ENCODE assay signal across 8 cellular contexts in the genomic region with DNA sequence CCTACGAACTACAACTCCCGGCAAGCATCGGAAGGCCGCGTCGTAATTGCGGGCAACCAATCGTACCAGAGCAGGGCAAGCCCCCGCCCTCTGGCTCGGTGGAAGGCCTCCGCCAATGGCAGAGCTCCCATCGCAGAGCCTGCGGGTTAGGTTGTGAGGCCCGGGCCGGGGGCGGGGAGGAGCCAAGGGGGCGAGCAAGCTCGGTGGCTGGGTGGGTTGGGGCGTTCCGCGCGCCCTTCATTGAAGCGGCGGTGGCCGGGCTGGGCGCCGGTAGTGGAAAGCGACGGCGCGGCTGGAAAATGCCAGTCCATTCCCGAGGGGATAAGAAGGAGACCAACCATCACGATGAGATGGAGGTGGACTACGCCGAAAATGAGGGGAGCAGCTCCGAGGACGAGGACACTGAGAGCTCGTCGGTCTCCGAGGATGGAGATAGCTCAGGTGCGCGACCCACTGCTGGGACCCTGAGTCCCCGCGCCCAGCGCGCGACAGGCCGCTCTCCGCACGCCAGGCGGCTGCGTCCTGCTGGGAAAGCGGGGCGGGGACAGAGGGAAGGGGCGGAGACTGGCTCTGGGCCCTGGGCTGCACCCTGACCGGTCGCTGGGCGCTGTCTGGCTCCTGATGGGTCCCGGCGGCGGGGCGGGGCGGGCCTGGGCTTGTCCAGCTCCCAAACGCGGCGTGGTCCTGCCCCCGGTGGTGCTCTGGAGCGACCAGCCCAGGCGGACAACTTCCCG. TPM values are rescaled to one million over a fixed set of nuclear protein-coding genes. Genes with fewer than 3 reads are reported as not detected.
DNase-seq lines count a peak whose midpoint lies in the region; ATAC-seq and TF ChIP-seq lines count a peak whose summit lies in the region.

A gene with protein sequence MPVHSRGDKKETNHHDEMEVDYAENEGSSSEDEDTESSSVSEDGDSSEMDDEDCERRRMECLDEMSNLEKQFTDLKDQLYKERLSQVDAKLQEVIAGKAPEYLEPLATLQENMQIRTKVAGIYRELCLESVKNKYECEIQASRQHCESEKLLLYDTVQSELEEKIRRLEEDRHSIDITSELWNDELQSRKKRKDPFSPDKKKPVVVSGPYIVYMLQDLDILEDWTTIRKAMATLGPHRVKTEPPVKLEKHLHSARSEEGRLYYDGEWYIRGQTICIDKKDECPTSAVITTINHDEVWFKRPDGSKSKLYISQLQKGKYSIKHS (plus strand): TSS at position 121 of the 734 bp plus-strand sequence. CDS start 179 bp downstream, at position 300.

- H3K27ac ChIP-seq in left ventricle myocardium inferior (replicated peaks) (peak within 1 kb of the TSS; percentile 99), upper lobe of right lung (peak within 1 kb of the TSS; percentile 95)

- H3K27me3 ChIP-seq in left ventricle myocardium inferior (ENCODE audit: low read depth) = no peaks in the 10 kb centered on the region
- no peaks in the 10 kb centered on the region for H3K27me3 ChIP-seq in upper lobe of right lung

- no peaks in the 10 kb centered on the region for H3K27me3 Mint-ChIP-seq in T-helper 1 cell treated with Interleukin-12 subunit alpha and Interleukin-12 subunit beta and Interleukin-4 antibody, amounts not matched to agents 30 μg/mL and 1 μg/mL, for 36 hours (ENCODE audit: low read depth)

- H3K36me3 ChIP-seq in left ventricle myocardium inferior = peaks cover under 1% of the 10 kb centered on the region
- peaks cover 1% of the 10 kb centered on the region for H3K36me3 ChIP-seq in upper lobe of right lung

- H3K4me1 Mint-ChIP-seq in T-helper 1 cell treated with Interleukin-12 subunit alpha and Interleukin-12 subunit beta and Interleukin-4 antibody, amounts not matched to agents 30 μg/mL and 1 μg/mL, for 36 hours (ENCODE audit: low read depth) = peaks cover 19% of the 10 kb centered on the region

- H3K36me3 Mint-ChIP-seq in T-helper 1 cell treated with Interleukin-12 subunit alpha and Interleukin-12 subunit beta and Interleukin-4 antibody, amounts not matched to agents 30 μg/mL and 1 μg/mL, for 36 hours (ENCODE audit: low read depth) = peaks cover 2% of the 10 kb centered on the region

- peak within 1 kb of the TSS; percentile 85 for H3K4me3 Mint-ChIP-seq in T-helper 1 cell treated with Interleukin-12 subunit alpha and Interleukin-12 subunit beta and Interleukin-4 antibody, amounts not matched to agents 30 μg/mL and 1 μg/mL, for 36 hours

- H3K4me3 ChIP-seq in left ventricle myocardium inferior = peak within 1 kb of the TSS; percentile 92
- peak within 1 kb of the TSS; percentile 74 for H3K4me3 ChIP-seq in upper lobe of right lung

- peak within 1 kb of the TSS; percentile 78 for H3K27ac Mint-ChIP-seq in T-helper 1 cell treated with Interleukin-12 subunit alpha and Interleukin-12 subunit beta and Interleukin-4 antibody, amounts not matched to agents 30 μg/mL and 1 μg/mL, for 36 hours

- H3K9me3 Mint-ChIP-seq in T-helper 1 cell treated with Interleukin-12 subunit alpha and Interleukin-12 subunit beta and Interleukin-4 antibody, amounts not matched to agents 30 μg/mL and 1 μg/mL, for 36 hours = no peaks in the 10 kb centered on the region

- TF ChIP-seq CTCF in left ventricle myocardium inferior (IDR thresholded peaks at IDR 0.05; ENCODE audit: borderline replicate concordance) (peak; percentile 49), upper lobe of right lung (IDR thresholded peaks at IDR 0.05) (peak; percentile 24)

- H3K9me3 ChIP-seq in left ventricle myocardium inferior (replicated peaks) = no peaks in the 10 kb centered on the region
- H3K9me3 ChIP-seq in upper lobe of right lung = no peaks in the 10 kb centered on the region

- DNase-seq in NCI-H1694 (lab: John Stamatoyannopoulos, UW) = peak; percentile 99
- peak; percentile 44 to 99 (median 96) for DNase-seq in amygdala (lab: John Stamatoyannopoulos, UW)
- DNase-seq in left ventricle myocardium inferior = peak; percentile 99
- peak; percentile 99 for DNase-seq in posterior vena cava (ENCODE audit: low spot score)
- DNase-seq in upper lobe of right lung = peak; percentile 99

- H3K4me1 ChIP-seq in left ventricle myocardium inferior (peaks cover 17% of the 10 kb centered on the region), upper lobe of right lung (no peaks in the 10 kb centered on the region)

- ATAC-seq in GM18498 (IDR thresholded peaks at IDR 0.05; ENCODE audit: unreplicated experiment) (peak; percentile 96), HG02885 (IDR thresholded peaks at IDR 0.05; ENCODE audit: poor library complexity, unreplicated experiment) (peak; percentile 96), upper lobe of right lung (peak; percentile 98)

- intact Hi-C loops in left ventricle myocardium inferior (cut with micrococcal nuclease) (no loop called here), posterior vena cava (cut with DNase I) (no loop called here), upper lobe of right lung (cut with DNase I) (no loop called here)

RNA-seq across cellular contexts. Expression of the gene that starts here (rescaled TPM):
- total RNA-seq in left ventricle myocardium inferior (14.2 TPM), posterior vena cava (10 to 100 TPM; 12.4 to 17.5 TPM), upper lobe of right lung (7.0 TPM)

Comparison
In these comparisons a context has a peak if more than half of its experiments do, and no peak if none do; other contexts are left out.
1. Peak in every context shown above with its lines: DNase-seq, ATAC-seq, H3K4me3 ChIP-seq and H3K27ac ChIP-seq.